In genomic region chr15:39145146-39145545, GRCh38 we compare ENCODE assay signal across 18 cellular contexts.
"Had no signal": no experiment of that assay in that cellular context is flagged by ENCODE, and none has a peak within 500 bp of the region (broad histone marks: within the 10 kb centered on the region; RNA-seq: fewer than 3 reads in every experiment).

No MANE protein-coding gene starts in this region.

- H3K4me1 ChIP-seq: vagina had no signal

- H3K4me3 ChIP-seq: lower lobe of right lung, skin epidermis, tibial artery, vagina had no signal

- ATAC-seq: left cardiac atrium, lower lobe of right lung, T-cell had no signal

- H3K27ac Mint-ChIP-seq: immature natural killer cell, naive B cell, T-cell had no signal

- H3K36me3 ChIP-seq: lower lobe of right lung, tibial artery, vagina had no signal

- H3K27ac ChIP-seq: lower lobe of right lung, skin epidermis, tibial artery, vagina, VCaP had no signal

- H3K4me1 Mint-ChIP-seq: central memory CD8-positive, alpha-beta T cell; immature natural killer cell; naive B cell had no signal

- H3K9me3 Mint-ChIP-seq: brain; central memory CD8-positive, alpha-beta T cell; immature natural killer cell; naive B cell; T-cell had no signal

- DNase-seq: activated CD4-positive, alpha-beta T cell treated with anti-CD3 and anti-CD28 coated beads for 36 hours; activated CD8-positive, alpha-beta memory T cell treated with anti-CD3 and anti-CD28 coated beads for 24 hours; glutamatergic neuron; immature natural killer cell; left cardiac atrium; lower lobe of right lung; naive B cell; retina; stimulated activated CD4-positive, alpha-beta T cell treated with anti-CD3 and anti-CD28 coated beads, Interleukin-4, amount 100 ng/mL, for 4 hours; T-cell; T1000; tibial artery had no signal

- H3K4me3 Mint-ChIP-seq: activated CD4-positive, alpha-beta T cell treated with anti-CD3 and anti-CD28 coated beads for 36 hours; brain; central memory CD8-positive, alpha-beta T cell; immature natural killer cell; mesothelial cell of epicardium; naive B cell; T-cell had no signal

- H3K27me3 ChIP-seq: tibial artery, vagina had no signal

- H3K36me3 Mint-ChIP-seq: brain, immature natural killer cell, mesothelial cell of epicardium, naive B cell, T-cell had no signal

- H3K9me3 ChIP-seq: lower lobe of right lung, tibial artery, vagina had no signal

- H3K27me3 Mint-ChIP-seq: brain had no signal
